8 cellular contexts compared by ENCODE assay signal in genomic region chr2:104976603-104977120, GRCh38.
DNase-seq lines count a peak whose midpoint lies in the region; ATAC-seq lines count a peak whose summit lies in the region.

No MANE protein-coding gene starts in this region.

- no peak overlapping the region for H2AK5ac ChIP-seq in neuronal stem cell (ENCODE audit: low read depth, low read length)

- H2AFZ ChIP-seq in neuronal stem cell (ENCODE audit: low read length) = peak overlapping the region; percentile 71

- no peak overlapping the region for H3K23ac ChIP-seq in neuronal stem cell (ENCODE audit: low read depth, low read length, poor library complexity)

- no peaks in the 10 kb centered on the region for H3K4me1 ChIP-seq in neuronal stem cell (ENCODE audit: control insufficient read depth in 2 of 2, insufficient read depth in 1 of 2, low read depth in 1 of 2, low read length in 2 of 2)

- H4K8ac ChIP-seq in neuronal stem cell (ENCODE audit: low read depth, low read length) = no peak overlapping the region

- peak overlapping the region; percentile 22 for H3K18ac ChIP-seq in neuronal stem cell (ENCODE audit: low read length)

- ATAC-seq in GM19455 (IDR thresholded peaks at IDR 0.05; ENCODE audit: unreplicated experiment) (peak; percentile 97), HG03280 (IDR thresholded peaks at IDR 0.05; ENCODE audit: unreplicated experiment) (peak; percentile 97)

- H3K4me2 ChIP-seq in neuronal stem cell (ENCODE audit: insufficient read depth, low read length, poor library complexity, severe bottlenecking) = no peak overlapping the region

- no peak overlapping the region for H3K14ac ChIP-seq in neuronal stem cell (ENCODE audit: low read length)

- H3K36me3 ChIP-seq in neuronal stem cell (replicated peaks in 1 of 2; ENCODE audit: control insufficient read depth in 2 of 2, insufficient read depth in 2 of 2, low read length in 2 of 2) = no peaks in the 10 kb centered on the region

- no peak overlapping the region for H3K9ac ChIP-seq in neuronal stem cell (ENCODE audit: low read depth, low read length, poor library complexity)

- no peak overlapping the region for H3K27ac ChIP-seq in neuronal stem cell (replicated peaks; ENCODE audit: low read length)

- no CpG with 5 or more reads among the region's 4 CpGs for WGBS in neuronal stem cell (ENCODE audit: extremely low coverage in 2 of 2, insufficient read length in 2 of 2, insufficient replicate concordance in 1 of 2), 2 donors

- no peak overlapping the region for H3K4ac ChIP-seq in neuronal stem cell (ENCODE audit: low read length)

- H2BK12ac ChIP-seq in neuronal stem cell (ENCODE audit: low read length) = no peak overlapping the region

- no peaks in the 10 kb centered on the region for H3K79me1 ChIP-seq in neuronal stem cell (ENCODE audit: low read depth, low read length)

- DNase-seq in DMS 273 (lab: John Stamatoyannopoulos, UW; ENCODE audit: unreplicated experiment) (peak; percentile 51), DMS 273 treated with DMSO at 0.1 percent for 48 hours (lab: John Stamatoyannopoulos, UW) (no peak), SW480 (ENCODE audit: low spot score) (peak; percentile 17), neuronal stem cell (ENCODE audit: low spot score) (no peak), T-helper 9 cell (no peak), islet precursor cell (no peak)

- no peak overlapping the region for H2BK5ac ChIP-seq in neuronal stem cell (ENCODE audit: low read length)

- H2BK120ac ChIP-seq in neuronal stem cell (ENCODE audit: low read depth, low read length) = no peak overlapping the region

- H2BK15ac ChIP-seq in neuronal stem cell (ENCODE audit: low read length) = no peak overlapping the region

- H3K4me3 ChIP-seq in neuronal stem cell (ENCODE audit: low read length in 2 of 2) = no peak overlapping the region

- H3K27me3 ChIP-seq in neuronal stem cell (ENCODE audit: control insufficient read depth in 3 of 3, insufficient read depth in 3 of 3, low read depth in 1 of 3, low read length in 3 of 3) = peaks cover 0 to 5% (median 0%) of the 10 kb centered on the region in 3 experiments

- H3K9me3 ChIP-seq in neuronal stem cell (replicated peaks in 1 of 2; ENCODE audit: control insufficient read depth in 2 of 2, insufficient read depth in 1 of 2, low read depth in 1 of 2, low read length in 2 of 2) = no peaks in the 10 kb centered on the region

- no peak overlapping the region for H4K91ac ChIP-seq in neuronal stem cell (ENCODE audit: low read depth, low read length, poor library complexity)

Comparison
In these comparisons a context has a peak if more than half of its experiments do, and no peak if none do; other contexts are left out.
1. DNase-seq: peak in DMS 273 (single experiment) and SW480 (single experiment); none in DMS 273 treated with DMSO at 0.1 percent for 48 hours (single experiment), neuronal stem cell (single experiment), T-helper 9 cell (single experiment) and islet precursor cell (single experiment).